Comparison of ENCODE assay signal across 8 cellular contexts in genomic region chr1:52973843-52974242, GRCh38. TPM values are rescaled to one million over a fixed set of nuclear protein-coding genes. Genes with fewer than 3 reads are reported as not detected.
"Had no signal": no experiment of that assay in that cellular context is flagged by ENCODE, and none has a peak within 500 bp of the region (broad histone marks: within the 10 kb centered on the region; RNA-seq: fewer than 3 reads in every experiment).

No MANE protein-coding gene starts in this region.

- ATAC-seq: GM12878 had no signal

- H3K4me3 ChIP-seq: GM12878 had no signal

- DNase-seq: GDM1, GF-D8 had no signal

- FAIRE-seq: GM12878, GM12891, GM12892, GM18507, GM19239 had no signal

RNA-seq across cellular contexts. Expression of gene ECHDC2, which starts 52.3 kb away (rescaled TPM):
- total RNA-seq: G401 had no signal
